Comparison of ENCODE assay signal across 9 cellular contexts in genomic region chr1:85580046-85580411, GRCh38. TPM values are rescaled to one million over a fixed set of nuclear protein-coding genes. Genes with fewer than 3 reads are reported as not detected.
DNase-seq lines count a peak whose midpoint lies in the region; ATAC-seq, FAIRE-seq and TF ChIP-seq lines count a peak whose summit lies in the region.
"Had no signal": no experiment of that assay in that cellular context is flagged by ENCODE, and none has a peak within 500 bp of the region (broad histone marks: within the 10 kb centered on the region; RNA-seq: fewer than 3 reads in every experiment).

No MANE protein-coding gene starts in this region.

- no peak for TF ChIP-seq CTCF in cardiac muscle cell (IDR thresholded peaks at IDR 0.05; ENCODE audit: low read depth, low read length)
- TF ChIP-seq CTCF in astrocyte (IDR thresholded peaks at IDR 0.05; ENCODE audit: insufficient read depth, low read depth, low read length): no peak
- no peak for TF ChIP-seq CTCF in type B pancreatic cell (conservative IDR thresholded peaks at IDR 0.05)

- H3K79me2 ChIP-seq in astrocyte (ENCODE audit: insufficient read depth, low read length): peaks cover 69% of the 10 kb centered on the region

- peak overlapping the region; percentile 94 for H3K4me3 ChIP-seq in cardiac muscle cell
- H3K4me3 ChIP-seq in astrocyte (ENCODE audit: insufficient read depth, low read depth, low read length): peak overlapping the region; percentile 66

- H3K9me3 Mint-ChIP-seq in astrocyte (ENCODE audit: unreplicated experiment): peaks cover 1% of the 10 kb centered on the region
- H3K9me3 Mint-ChIP-seq in type B pancreatic cell: no peaks in the 10 kb centered on the region

- no peaks in the 10 kb centered on the region for H3K27me3 ChIP-seq in cardiac muscle cell
- no peaks in the 10 kb centered on the region for H3K27me3 ChIP-seq in astrocyte (ENCODE audit: insufficient read depth, low read length)
- peaks cover 2% of the 10 kb centered on the region for H3K27me3 ChIP-seq in layer of hippocampus (ENCODE audit: control insufficient read depth, insufficient read depth, low read length)

- intact Hi-C loops in cardiac septum (cut with DNase I): loop anchor here (1.0 to 5.0 kb wide), 6 partner anchors 77 to 265 kb away; partner anchors contain the start of genes DDAH1 and ZNHIT6

- H3K4me2 ChIP-seq in astrocyte (ENCODE audit: low read length): peak overlapping the region; percentile 93

- no peak for FAIRE-seq in astrocyte (lab: Jason Lieb, UNC)
- FAIRE-seq: colon had no signal

- H3K4me1 ChIP-seq in cardiac muscle cell (ENCODE audit: low read depth): peaks cover 30% of the 10 kb centered on the region
- peaks cover 20% of the 10 kb centered on the region for H3K4me1 ChIP-seq in astrocyte (ENCODE audit: insufficient read depth, low read length)

- H3K9me3 ChIP-seq in cardiac muscle cell (ENCODE audit: low read depth) (no peaks in the 10 kb centered on the region), astrocyte (ENCODE audit: insufficient read depth, low read depth, low read length) (no peaks in the 10 kb centered on the region)

- H3K27ac Mint-ChIP-seq in astrocyte (ENCODE audit: unreplicated experiment): peak overlapping the region; percentile 100
- H3K27ac Mint-ChIP-seq in type B pancreatic cell: peak overlapping the region; percentile 99

- H3K9ac ChIP-seq in astrocyte (ENCODE audit: low read length): peak overlapping the region; percentile 96

- H3K36me3 Mint-ChIP-seq in astrocyte (ENCODE audit: low read depth, unreplicated experiment) (peaks cover 26% of the 10 kb centered on the region), type B pancreatic cell (peaks cover 21% of the 10 kb centered on the region)

- no peak overlapping the region for H2AFZ ChIP-seq in astrocyte (ENCODE audit: low read depth, low read length)

- peaks cover 10% of the 10 kb centered on the region for H3K36me3 ChIP-seq in cardiac muscle cell
- H3K36me3 ChIP-seq in astrocyte (ENCODE audit: insufficient read depth, low read length): peaks cover 31% of the 10 kb centered on the region

- no peak for ATAC-seq in HG02852 (IDR thresholded peaks at IDR 0.05; ENCODE audit: unreplicated experiment)
- no peak for ATAC-seq in GM18519 (IDR thresholded peaks at IDR 0.05; ENCODE audit: low FRiP score, unreplicated experiment)
- no peak for ATAC-seq in HG03571 (IDR thresholded peaks at IDR 0.05; ENCODE audit: unreplicated experiment)

- DNase-seq in cardiac muscle cell (ENCODE audit: low read depth in 1 of 2, low spot score in 1 of 2): peak; percentile 47 to 75
- DNase-seq in cardiac septum (ENCODE audit: low spot score): no peak
- peak; percentile 84 for DNase-seq in astrocyte (ENCODE audit: low read depth)
- no peak for DNase-seq in type B pancreatic cell (ENCODE audit: extremely low spot score, unreplicated experiment)

- H3K27me3 Mint-ChIP-seq in astrocyte (ENCODE audit: low read depth, unreplicated experiment) (no peaks in the 10 kb centered on the region), type B pancreatic cell (peaks cover 60% of the 10 kb centered on the region)

- H3K27ac ChIP-seq in cardiac muscle cell: peak overlapping the region; percentile 100
- peak overlapping the region; percentile 97 for H3K27ac ChIP-seq in astrocyte (ENCODE audit: low read depth, low read length)
- H3K27ac ChIP-seq in layer of hippocampus (ENCODE audit: low read depth, low read length): peak overlapping the region; percentile 71

- H3K4me3 Mint-ChIP-seq in astrocyte (ENCODE audit: unreplicated experiment) (peak overlapping the region; percentile 93), type B pancreatic cell (peak overlapping the region; percentile 97)

- peaks cover 47% of the 10 kb centered on the region for H4K20me1 ChIP-seq in astrocyte (ENCODE audit: insufficient read depth, low read length)

- H3K4me1 Mint-ChIP-seq in astrocyte (ENCODE audit: low read depth, unreplicated experiment): peaks cover 17% of the 10 kb centered on the region
- peaks cover 41% of the 10 kb centered on the region for H3K4me1 Mint-ChIP-seq in type B pancreatic cell (ENCODE audit: unreplicated experiment)

RNA-seq across cellular contexts. Expression of gene CCN1, which starts 0.5 kb away (rescaled TPM):
- 23.3 and 31.2 TPM in 2 replicates for total RNA-seq in cardiac muscle cell
- polyA plus RNA-seq in cardiac muscle cell: 82.5 and 93.0 TPM in 2 replicates
- 143 TPM for total RNA-seq in cardiac septum
- total RNA-seq in astrocyte: 624 and 672 TPM in 2 replicates
- total RNA-seq in type B pancreatic cell (ENCODE audit: low replicate concordance): 53.7 and 136 TPM in 2 replicates

Comparison
In these comparisons a context has a peak if more than half of its experiments do, and no peak if none do; other contexts are left out.
1. DNase-seq: peak in cardiac muscle cell (2 of 2) and astrocyte (single experiment); none in cardiac septum (single experiment) and type B pancreatic cell (single experiment).
2. Peak in every context shown above with its lines, with median percentiles within 50 percentile points of each other: H3K27ac ChIP-seq.